Comparison of ENCODE assay signal across 16 cellular contexts in the genomic region with DNA sequence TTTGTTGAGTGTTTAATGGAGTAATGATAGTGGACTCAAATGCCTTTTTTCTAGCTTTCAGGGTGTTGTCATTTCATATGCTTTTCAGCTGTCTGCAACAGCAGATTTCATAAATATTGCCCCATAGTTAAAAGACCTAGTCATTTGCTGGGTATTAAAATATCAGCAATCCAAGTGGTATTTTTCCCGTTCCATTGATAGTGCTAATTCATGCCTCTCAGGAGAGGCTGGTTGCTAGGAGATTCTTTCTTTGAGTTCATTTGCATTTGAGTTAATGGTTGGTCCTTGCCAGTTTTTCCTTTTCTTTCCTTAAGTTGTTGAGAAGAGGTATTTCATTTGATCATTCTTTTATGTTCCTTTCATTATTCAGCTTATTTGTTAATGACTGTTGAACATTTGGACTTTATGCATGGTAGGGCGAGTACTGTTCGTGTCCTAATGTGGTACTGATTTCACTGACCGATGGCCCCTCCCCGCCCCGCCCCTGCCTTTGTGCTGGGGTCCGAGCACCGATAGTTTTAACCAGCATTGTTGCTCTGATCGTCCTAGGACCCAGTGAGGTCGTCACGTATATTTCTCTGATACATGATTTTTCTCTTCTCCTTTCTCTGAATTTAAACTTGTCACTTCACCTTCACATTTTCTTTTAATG.
DNase-seq lines count a peak whose midpoint lies in the region; FAIRE-seq and TF ChIP-seq lines count a peak whose summit lies in the region.
"Had no signal": no experiment of that assay in that cellular context is flagged by ENCODE, and none has a peak within 500 bp of the region (broad histone marks: within the 10 kb centered on the region; RNA-seq: fewer than 3 reads in every experiment).

No MANE protein-coding gene starts in this region.

- peak overlapping the region; percentile 46 for H3K4me3 ChIP-seq in HUES64 (ENCODE audit: low read length)
- peak overlapping the region in 3 of 4 experiments; percentile 21 to 55 (median 31); a peak in 5 of 8 replicates for H3K4me3 ChIP-seq in H1 (ENCODE audit: extremely low read depth in 1 of 4, insufficient read depth in 2 of 4, low read depth in 3 of 4, low read length in 4 of 4)
- H3K4me3 ChIP-seq: cardiac muscle cell, MG63, prostate gland, suprapubic skin had no signal

- no peak overlapping the region for H3K4ac ChIP-seq in H1 (replicated peaks; ENCODE audit: insufficient read length, low read depth, low read length)

- H2BK12ac ChIP-seq in H1 (ENCODE audit: low read depth, low read length), result no peak overlapping the region; the same call in 1 of the 2 replicates

- H2AFZ ChIP-seq in H1 (ENCODE audit: low read length), result no peak overlapping the region

- no peak overlapping the region for H4K5ac ChIP-seq in H1 (ENCODE audit: insufficient read length, low read depth, low read length)

- no peak for TF ChIP-seq POLR2A in H1 (IDR thresholded peaks at IDR 0.05; ENCODE audit: control extremely low read depth in 1 of 2, low read depth in 2 of 2, low read length in 2 of 2)

- POLR2A ChIA-PET in H1 (lab: Charles Lee; ENCODE audit: partially characterized antibody), result interaction anchor here (1.7 kb wide), 1 partner anchor 15 kb away, joined by 3 read pairs; no protein-coding TSS in a partner anchor

- H3K23me2 ChIP-seq in H1 (ENCODE audit: low read depth, low read length), result peaks cover 5% of the 10 kb centered on the region; the same call in 1 of the 2 replicates

- H3K14ac ChIP-seq in H1 (ENCODE audit: insufficient read length), result no peak overlapping the region

- H3K18ac ChIP-seq in H1 (ENCODE audit: extremely low read depth, low read length), result peak overlapping the region; percentile 25; the same call in 1 of the 2 replicates

- H3K27me3 ChIP-seq in HUES64 (ENCODE audit: insufficient read depth, low read length), result no peaks in the 10 kb centered on the region
- no peaks in the 10 kb centered on the region for H3K27me3 ChIP-seq in H1 (replicated peaks in 1 of 4; ENCODE audit: control insufficient read depth in 3 of 4, extremely low read depth in 1 of 4, insufficient read depth in 3 of 4, low read length in 3 of 4)
- H3K27me3 ChIP-seq: cardiac muscle cell, MG63, suprapubic skin had no signal

- H2BK120ac ChIP-seq in H1 (replicated peaks; ENCODE audit: low read depth, low read length), result no peak overlapping the region

- no peak overlapping the region for H4K8ac ChIP-seq in H1 (ENCODE audit: extremely low read depth, insufficient read depth, low read length)

- no peak overlapping the region for H2AK5ac ChIP-seq in H1 (ENCODE audit: low read depth, low read length)

- peak overlapping the region; percentile 28; the same call in 1 of the 2 replicates for H2BK5ac ChIP-seq in H1 (ENCODE audit: low read depth, low read length)

- H3K23ac ChIP-seq in H1 (ENCODE audit: insufficient read length), result no peak overlapping the region

- no peaks in the 10 kb centered on the region for H3K9me3 ChIP-seq in HUES64 (ENCODE audit: insufficient read depth, low read depth, low read length)
- H3K9me3 ChIP-seq in H1 (ENCODE audit: insufficient read depth in 2 of 2, low read depth in 1 of 2, low read length in 1 of 2), result no peaks in the 10 kb centered on the region
- H3K9me3 ChIP-seq: Caco-2, MG63, prostate gland, suprapubic skin had no signal

- no peak overlapping the region for H3K56ac ChIP-seq in H1 (replicated peaks; ENCODE audit: insufficient read length, low read depth, low read length)

- H2BK15ac ChIP-seq in H1 (ENCODE audit: low read length), result no peak overlapping the region

- no peak overlapping the region for H3K9ac ChIP-seq in HUES64 (ENCODE audit: low read depth, low read length)
- H3K9ac ChIP-seq in H1 (replicated peaks in 1 of 4; ENCODE audit: extremely low read depth in 1 of 4, low read depth in 3 of 4, low read length in 3 of 4), result no peak overlapping the region; a peak in 2 of 7 replicates

- H4K91ac ChIP-seq in H1 (replicated peaks; ENCODE audit: insufficient read length, low read length), result no peak overlapping the region

- DNase-seq in AG08395 (ENCODE audit: low spot score) (peak; percentile 39), H1 (ENCODE audit: low read depth in 1 of 2, low spot score in 2 of 2) (no peak), midbrain (lab: John Stamatoyannopoulos, UW) (peak; percentile 22), SK-N-DZ (ENCODE audit: low spot score) (no peak), putamen (ENCODE audit: low spot score) (no peak), NCI-H1105 treated with DMSO at 0.1 percent for 48 hours (lab: John Stamatoyannopoulos, UW) (no peak), activated gamma-delta T cell treated with Interleukin-2 at 50 U/mL for 16 hours (no peak)
- DNase-seq: Caco-2, GDM1, MG63, NCI-H2029 treated with DMSO at 0.1 percent for 48 hours had no signal

- no peaks in the 10 kb centered on the region for H3K36me3 ChIP-seq in HUES64 (ENCODE audit: insufficient read depth, low read length)
- H3K36me3 ChIP-seq in H1 (ENCODE audit: control insufficient read depth in 2 of 4, insufficient read depth in 4 of 4, low read length in 3 of 4), result no peaks in the 10 kb centered on the region; a peak in 1 of 8 replicates
- H3K36me3 ChIP-seq: cardiac muscle cell, MG63, prostate gland, suprapubic skin had no signal

- TF ChIP-seq RAD21 in H1 (IDR thresholded peaks at IDR 0.05 in 1 of 2, conservative IDR thresholded peaks at IDR 0.05 in 1 of 2; ENCODE audit: low read depth in 2 of 2, low read length in 2 of 2), result no peak

- 5% methylated on average over 11 of the region's 11 CpGs for WGBS in HUES64
- 6% methylated on average over 11 of the region's 11 CpGs; no CpG with 5 or more reads in 1 of the 2 experiments for WGBS in H1 (ENCODE audit: extremely low coverage in 1 of 2, insufficient coverage in 1 of 2, insufficient read length in 1 of 2, insufficient replicate concordance in 2 of 2, low coverage in 1 of 2, low lambda C conversion rate in 2 of 2, missing lambda C conversion rate in 1 of 2), 2 experiments

- no peak for TF ChIP-seq EP300 in H1 (IDR thresholded peaks at IDR 0.05; ENCODE audit: borderline replicate concordance in 1 of 2, low read depth in 2 of 2, low read length in 2 of 2)

- peaks cover 7% of the 10 kb centered on the region for H3K79me1 ChIP-seq in H1 (ENCODE audit: low read depth, low read length)

- H3K4me1 ChIP-seq in HUES64 (ENCODE audit: insufficient read depth, low read length), result peaks cover 62% of the 10 kb centered on the region
- peaks cover 18 to 42% (median 37%) of the 10 kb centered on the region in 4 experiments for H3K4me1 ChIP-seq in H1 (replicated peaks in 1 of 4; ENCODE audit: control insufficient read depth in 3 of 4, insufficient read depth in 4 of 4, low read length in 3 of 4)
- H3K4me1 ChIP-seq: Caco-2, prostate gland had no signal

- peak overlapping the region; percentile 58 to 75 for H3K4me2 ChIP-seq in H1 (ENCODE audit: insufficient read depth in 1 of 2, low read depth in 2 of 2, low read length in 2 of 2)

- no peak overlapping the region for H2BK20ac ChIP-seq in H1 (ENCODE audit: low read length)

- FAIRE-seq in H1 (lab: Jason Lieb, UNC), result peak; percentile 28
- FAIRE-seq: endometrium had no signal

- no peak for TF ChIP-seq CTCF in H1 (IDR thresholded peaks at IDR 0.05; ENCODE audit: control extremely low read depth in 1 of 3, insufficient read depth in 1 of 3, low read depth in 1 of 3, low read length in 3 of 3)

- CTCF ChIA-PET in H1 (lab: Charles Lee; ENCODE audit: partially characterized antibody), result no interaction called here

- peaks cover 2 to 90% of the 10 kb centered on the region in 2 experiments; a peak in 3 of 4 replicates for H3K79me2 ChIP-seq in H1 (ENCODE audit: control insufficient read depth in 1 of 2, insufficient read depth in 2 of 2, low read length in 2 of 2)

- peak overlapping the region; percentile 39; the same call in 1 of the 2 replicates for H3K27ac ChIP-seq in HUES64 (ENCODE audit: low read depth, low read length)
- H3K27ac ChIP-seq in H1 (ENCODE audit: low read depth, low read length), result no peak overlapping the region
- H3K27ac ChIP-seq: cardiac muscle cell, prostate gland, suprapubic skin had no signal

- peaks cover 0 to 7% of the 10 kb centered on the region in 2 experiments for H4K20me1 ChIP-seq in H1 (replicated peaks in 1 of 2; ENCODE audit: control insufficient read depth in 1 of 2, insufficient read depth in 2 of 2, low read length in 2 of 2)

TF ChIP-seq in H1, 55 proteins besides CTCF, POLR2A, EP300 and RAD21:
- TF ChIP-seq SP1 (IDR thresholded peaks at IDR 0.05; ENCODE audit: low read depth, low read length) (no peak), TEAD4 (IDR thresholded peaks at IDR 0.05; ENCODE audit: low read depth, low read length) (no peak), SP2 (IDR thresholded peaks at IDR 0.05; ENCODE audit: low read length) (no peak), HDAC6 (IDR thresholded peaks at IDR 0.05; ENCODE audit: low read depth, low read length) (no peak), YY1 (IDR thresholded peaks at IDR 0.05; ENCODE audit: low read depth, low read length) (no peak), SIX5 (IDR thresholded peaks at IDR 0.05; ENCODE audit: low read depth, low read length) (no peak), CREB1 (IDR thresholded peaks at IDR 0.05) (no peak)
- TF ChIP-seq, protein P1, sequence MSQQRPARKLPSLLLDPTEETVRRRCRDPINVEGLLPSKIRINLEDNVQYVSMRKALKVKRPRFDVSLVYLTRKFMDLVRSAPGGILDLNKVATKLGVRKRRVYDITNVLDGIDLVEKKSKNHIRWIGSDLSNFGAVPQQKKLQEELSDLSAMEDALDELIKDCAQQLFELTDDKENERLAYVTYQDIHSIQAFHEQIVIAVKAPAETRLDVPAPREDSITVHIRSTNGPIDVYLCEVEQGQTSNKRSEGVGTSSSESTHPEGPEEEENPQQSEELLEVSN (IDR thresholded peaks at IDR 0.05), result no peak

Comparison
In these comparisons a context has a peak if more than half of its experiments do, and no peak if none do; other contexts are left out.
1. DNase-seq: peak in AG08395 (single experiment) and midbrain (single experiment); none in H1 (0 of 2), SK-N-DZ (single experiment), putamen (single experiment), NCI-H1105 treated with DMSO at 0.1 percent for 48 hours (single experiment) and activated gamma-delta T cell treated with Interleukin-2 at 50 U/mL for 16 hours (single experiment).